ENCODE assay signal across 8 cellular contexts in genomic region chr6:26017567-26017966, GRCh38. TPM values are rescaled to one million over a fixed set of nuclear protein-coding genes. Genes with fewer than 3 reads are reported as not detected.
A peak's percentile ranks its signal among the peaks of the same experiment; 100 is the strongest.
DNase-seq lines count a peak whose midpoint lies in the region; ATAC-seq and TF ChIP-seq lines count a peak whose summit lies in the region.

No MANE protein-coding gene starts in this region.

- intact Hi-C loops in activated CD4-positive, alpha-beta T cell treated with anti-CD3 and anti-CD28 coated beads, Interleukin-2, amount 10 ng/mL, durations not matched to agents 24 days and 14 days (cut with micrococcal nuclease), result loop anchor here (1.0 kb wide), 2 partner anchors 25 to 55 kb away; partner anchors contain the start of gene TRIM38
- intact Hi-C loops in left lung (cut with DNase I), result no loop called here

- H3K4me3 ChIP-seq in choroid plexus epithelial cell (ENCODE audit: low read depth, low read length) (peak overlapping the region; percentile 63), left lung (peak overlapping the region in 1 of 2 donors; percentile 15)

- in situ Hi-C loops in ACHN (cut with HindIII; ENCODE audit: low pct_ligation_motif_present, low pct_unique_long_range_greater_than_20kb, low sequenced_read_pairs), result no loop called here

- peak overlapping the region; percentile 86 for H3K4me3 Mint-ChIP-seq in activated CD4-positive, alpha-beta T cell treated with anti-CD3 and anti-CD28 coated beads, Interleukin-2, amount 10 ng/mL, durations not matched to agents 24 days and 14 days

- no peaks in the 10 kb centered on the region for H3K9me3 ChIP-seq in left lung

- peaks cover 0 to 5% of the 10 kb centered on the region in 2 donors for H3K4me1 ChIP-seq in left lung

- H3K27ac ChIP-seq in left lung, result peak overlapping the region; percentile 53 to 64

- ATAC-seq in left lung (peak; percentile 1), SK-N-SH treated with all-trans-retinoic acid at 6 μM for 48 hours (no peak), HG03571 (IDR thresholded peaks at IDR 0.05; ENCODE audit: unreplicated experiment) (no peak)

- DNase-seq in GM10266 (ENCODE audit: extremely low spot score) (peak; percentile 25), choroid plexus epithelial cell (ENCODE audit: low read depth) (peak; percentile 95), left lung (peak; percentile 63 to 78), ACHN (no peak)
- DNase-seq in activated CD4-positive, alpha-beta T cell treated with anti-CD3 and anti-CD28 coated beads, Interleukin-2, amount 10 ng/mL, durations not matched to agents 24 days and 14 days, result peak; percentile 92
- DNase-seq in stimulated activated CD4-positive, alpha-beta T cell treated with anti-CD3 and anti-CD28 coated beads, TNF-alpha, amount 100 ng/mL, for 24 hours (ENCODE audit: low read depth in 3 of 3), result peak; percentile 66 to 86 (median 70)

- H3K27ac Mint-ChIP-seq in activated CD4-positive, alpha-beta T cell treated with anti-CD3 and anti-CD28 coated beads, Interleukin-2, amount 10 ng/mL, durations not matched to agents 24 days and 14 days, result peak overlapping the region; percentile 96

- no peaks in the 10 kb centered on the region for H3K27me3 Mint-ChIP-seq in activated CD4-positive, alpha-beta T cell treated with anti-CD3 and anti-CD28 coated beads, Interleukin-2, amount 10 ng/mL, durations not matched to agents 24 days and 14 days

- H3K4me1 Mint-ChIP-seq in activated CD4-positive, alpha-beta T cell treated with anti-CD3 and anti-CD28 coated beads, Interleukin-2, amount 10 ng/mL, durations not matched to agents 24 days and 14 days, result peaks cover 23% of the 10 kb centered on the region

- no peaks in the 10 kb centered on the region for H3K36me3 ChIP-seq in left lung

- no peaks in the 10 kb centered on the region for H3K9me3 Mint-ChIP-seq in activated CD4-positive, alpha-beta T cell treated with anti-CD3 and anti-CD28 coated beads, Interleukin-2, amount 10 ng/mL, durations not matched to agents 24 days and 14 days

- H3K27me3 ChIP-seq in left lung, result no peaks in the 10 kb centered on the region

- TF ChIP-seq CTCF in GM10266 (IDR thresholded peaks at IDR 0.05; ENCODE audit: control insufficient read depth, insufficient read depth, low read depth, missing control alignments) (peak; percentile 29), choroid plexus epithelial cell (conservative IDR thresholded peaks at IDR 0.05; ENCODE audit: low read depth, low read length) (peak; percentile 73), left lung (IDR thresholded peaks at IDR 0.05) (no peak)

- peaks cover 2% of the 10 kb centered on the region for H3K36me3 Mint-ChIP-seq in activated CD4-positive, alpha-beta T cell treated with anti-CD3 and anti-CD28 coated beads, Interleukin-2, amount 10 ng/mL, durations not matched to agents 24 days and 14 days (ENCODE audit: low read depth)

TF ChIP-seq in SK-N-SH treated with all-trans-retinoic acid at 6 μM for 48 hours, 23 proteins besides CTCF, POLR2A, EP300 and RAD21:
- TF ChIP-seq ZNF565 (CRISPR knock-in tag; conservative IDR thresholded peaks at IDR 0.05; ENCODE audit: low read depth), result no peak
- no peak for TF ChIP-seq PATZ1 (CRISPR knock-in tag; IDR thresholded peaks at IDR 0.05; ENCODE audit: borderline replicate concordance)
- no peak for TF ChIP-seq ZNF70 (CRISPR knock-in tag; IDR thresholded peaks at IDR 0.05)
- no peak for TF ChIP-seq TSHZ2 (CRISPR knock-in tag; IDR thresholded peaks at IDR 0.05)
- TF ChIP-seq SNAI2 (CRISPR knock-in tag; IDR thresholded peaks at IDR 0.05), result no peak
- no peak for TF ChIP-seq ZFP3 (CRISPR knock-in tag; IDR thresholded peaks at IDR 0.05)
- TF ChIP-seq TCF4 (CRISPR knock-in tag; IDR thresholded peaks at IDR 0.05; ENCODE audit: borderline replicate concordance), result no peak
- no peak for TF ChIP-seq GLIS3 (CRISPR knock-in tag; IDR thresholded peaks at IDR 0.05)
- no peak for TF ChIP-seq ESRRG (CRISPR knock-in tag; IDR thresholded peaks at IDR 0.05)
- TF ChIP-seq ISL1 (CRISPR knock-in tag; IDR thresholded peaks at IDR 0.05), result no peak
- no peak for TF ChIP-seq ZC3H10 (CRISPR knock-in tag; IDR thresholded peaks at IDR 0.05)
- TF ChIP-seq BACH2 (CRISPR knock-in tag; IDR thresholded peaks at IDR 0.05; ENCODE audit: borderline replicate concordance), result no peak
- no peak for TF ChIP-seq ZNF8 (CRISPR knock-in tag; IDR thresholded peaks at IDR 0.05)
- no peak for TF ChIP-seq CSRNP3 (CRISPR knock-in tag; IDR thresholded peaks at IDR 0.05)
- no peak for TF ChIP-seq TOX (CRISPR knock-in tag; IDR thresholded peaks at IDR 0.05; ENCODE audit: borderline replicate concordance)
- TF ChIP-seq PPARA (CRISPR knock-in tag; IDR thresholded peaks at IDR 0.05; ENCODE audit: borderline replicate concordance), result no peak
- no peak for TF ChIP-seq CSDC2 (CRISPR knock-in tag; IDR thresholded peaks at IDR 0.05)

RNA-seq across cellular contexts. Expression of gene TRIM38, which starts 55.0 kb away (rescaled TPM):
- 23.0 and 24.5 TPM in 2 replicates for total RNA-seq in activated CD4-positive, alpha-beta T cell treated with anti-CD3 and anti-CD28 coated beads, Interleukin-2, amount 10 ng/mL, durations not matched to agents 24 days and 14 days
- total RNA-seq in left lung, result 10 to 100 TPM; 13.1 to 15.9 TPM

Comparison
In these comparisons a context has a peak if more than half of its experiments do, and no peak if none do; other contexts are left out.
1. CTCF ChIP-seq: peak in GM10266 (single experiment) and choroid plexus epithelial cell (single experiment); none in left lung (0 of 2).